ENCODE assay signal across 8 cellular contexts in genomic region chr1:46036894-46037596, GRCh38.
DNase-seq lines count a peak whose midpoint lies in the region; ATAC-seq lines count a peak whose summit lies in the region.

No MANE protein-coding gene starts in this region.

- H3K4me1 Mint-ChIP-seq in activated CD4-positive, alpha-beta memory T cell treated with anti-CD3 and anti-CD28 coated beads, Interleukin-2, amount 10 ng/mL, durations not matched to agents 7 days and 5 days = no peaks in the 10 kb centered on the region

- no peaks in the 10 kb centered on the region for H3K27me3 Mint-ChIP-seq in activated CD4-positive, alpha-beta memory T cell treated with anti-CD3 and anti-CD28 coated beads, Interleukin-2, amount 10 ng/mL, durations not matched to agents 7 days and 5 days

- POLR2A ChIA-PET in activated CD4-positive, alpha-beta memory T cell treated with anti-CD3 and anti-CD28 coated beads, Interleukin-2, amount 10 ng/mL, durations not matched to agents 7 days and 5 days (lab: Charles Lee) = no interaction called here

- H3K9me3 Mint-ChIP-seq in activated CD4-positive, alpha-beta memory T cell treated with anti-CD3 and anti-CD28 coated beads, Interleukin-2, amount 10 ng/mL, durations not matched to agents 7 days and 5 days = no peaks in the 10 kb centered on the region

- CTCF ChIA-PET in activated CD4-positive, alpha-beta memory T cell treated with anti-CD3 and anti-CD28 coated beads, Interleukin-2, amount 10 ng/mL, durations not matched to agents 7 days and 5 days (lab: Charles Lee) = interaction anchor here (0.9 to 3.8 kb wide), 7 partner anchors 13 to 187 kb away, joined by 3 to 15 read pairs (median 3); no protein-coding TSS in a partner anchor

- DNase-seq in DMS153 (lab: John Stamatoyannopoulos, UW) = peak; percentile 75
- peak; percentile 93 for DNase-seq in NCI-H82 (lab: John Stamatoyannopoulos, UW)
- DNase-seq in activated CD4-positive, alpha-beta memory T cell treated with anti-CD3 and anti-CD28 coated beads, Interleukin-2, amount 10 ng/mL, durations not matched to agents 7 days and 5 days = peak; percentile 84
- DNase-seq in ecto neural progenitor cell (ENCODE audit: low spot score) = peak; percentile 91
- peak; percentile 84 to 86 for DNase-seq in lung microvascular endothelial cell (ENCODE audit: low read depth in 2 of 2)
- DNase-seq in stimulated activated CD8-positive, alpha-beta memory T cell treated with anti-CD3 and anti-CD28 coated beads, Interleukin-12 subunit alpha, Interleukin-12 subunit beta, amount 100 ng/mL, for 4 hours (ENCODE audit: low read depth) = peak; percentile 64

- no peak overlapping the region for H3K4me3 Mint-ChIP-seq in activated CD4-positive, alpha-beta memory T cell treated with anti-CD3 and anti-CD28 coated beads, Interleukin-2, amount 10 ng/mL, durations not matched to agents 7 days and 5 days

- no peaks in the 10 kb centered on the region for H3K36me3 Mint-ChIP-seq in activated CD4-positive, alpha-beta memory T cell treated with anti-CD3 and anti-CD28 coated beads, Interleukin-2, amount 10 ng/mL, durations not matched to agents 7 days and 5 days (ENCODE audit: low read depth)

- ATAC-seq in HG03159 (IDR thresholded peaks at IDR 0.05; ENCODE audit: unreplicated experiment) (peak; percentile 60), GM21786 (IDR thresholded peaks at IDR 0.05; ENCODE audit: unreplicated experiment) (no peak)

- H3K27ac Mint-ChIP-seq in activated CD4-positive, alpha-beta memory T cell treated with anti-CD3 and anti-CD28 coated beads, Interleukin-2, amount 10 ng/mL, durations not matched to agents 7 days and 5 days = no peak overlapping the region
